Comparison of ENCODE assay signal across 36 cellular contexts in genomic region chr3:105166893-105167292, GRCh38.
A peak's percentile ranks its signal among the peaks of the same experiment; 100 is the strongest.
DNase-seq lines count a peak whose midpoint lies in the region; ATAC-seq, FAIRE-seq and TF ChIP-seq lines count a peak whose summit lies in the region.
"Had no signal": no experiment of that assay in that cellular context is flagged by ENCODE, and none has a peak within 500 bp of the region (broad histone marks: within the 10 kb centered on the region; RNA-seq: fewer than 3 reads in every experiment).

No MANE protein-coding gene starts in this region.

- H3K4me1 Mint-ChIP-seq in astrocyte (ENCODE audit: low read depth, unreplicated experiment): no peaks in the 10 kb centered on the region
- H3K4me1 Mint-ChIP-seq: B cell; natural killer cell; stimulated activated memory B cell treated with anti-CD40 and anti-IgM and Interleukin-4, amounts not matched to agents 10 μg/mL and 1 μg/mL and 100 μg/mL, for 72 hours had no signal

- TF ChIP-seq CTCF in astrocyte (IDR thresholded peaks at IDR 0.05; ENCODE audit: insufficient read depth, low read depth, low read length): no peak
- TF ChIP-seq CTCF in fibroblast of the aortic adventitia (IDR thresholded peaks at IDR 0.05; ENCODE audit: insufficient read depth, low read length): no peak
- TF ChIP-seq CTCF in hepatocyte (IDR thresholded peaks at IDR 0.05; ENCODE audit: poor library complexity): no peak

- H3K9me2 ChIP-seq in hepatocyte (replicated peaks; ENCODE audit: insufficient read depth): no peaks in the 10 kb centered on the region

- H3K27ac Mint-ChIP-seq in astrocyte (ENCODE audit: unreplicated experiment): no peak overlapping the region
- H3K27ac Mint-ChIP-seq: activated CD8-positive, alpha-beta memory T cell treated with anti-CD3 and anti-CD28 coated beads, Interleukin-2, amount 10 ng/mL, durations not matched to agents 7 days and 5 days; B cell; CD8-positive, alpha-beta T cell; H9; natural killer cell; stimulated activated memory B cell treated with anti-CD40 and anti-IgM and Interleukin-4, amounts not matched to agents 10 μg/mL and 1 μg/mL and 100 μg/mL, for 72 hours; T-helper 1 cell treated with Interleukin-12 subunit alpha and Interleukin-12 subunit beta and Interleukin-4 antibody, amounts not matched to agents 30 μg/mL and 1 μg/mL, for 36 hours had no signal

- no peak for ATAC-seq in HG03571 (IDR thresholded peaks at IDR 0.05; ENCODE audit: unreplicated experiment)
- ATAC-seq: activated CD8-positive, alpha-beta memory T cell treated with anti-CD3 and anti-CD28 coated beads, Interleukin-2, amount 10 ng/mL, durations not matched to agents 7 days and 5 days; activated T-cell treated with anti-CD3 and anti-CD28 coated beads, Interleukin-2, amount 50 U/mL, for 4 hours; CD8-positive, alpha-beta T cell; heart left ventricle; natural killer cell; Right ventricle myocardium inferior; SK-N-SH treated with all-trans-retinoic acid at 6 μM for 48 hours; stimulated activated memory B cell treated with anti-CD40 and anti-IgM and Interleukin-4, amounts not matched to agents 10 μg/mL and 1 μg/mL and 100 μg/mL, for 72 hours had no signal

- H3K36me3 ChIP-seq in astrocyte (ENCODE audit: insufficient read depth, low read length) (no peaks in the 10 kb centered on the region), hepatocyte (replicated peaks; ENCODE audit: insufficient read depth, low read depth) (no peaks in the 10 kb centered on the region)
- H3K36me3 ChIP-seq: breast epithelium, heart left ventricle had no signal

- no peaks in the 10 kb centered on the region for H3K36me3 Mint-ChIP-seq in astrocyte (ENCODE audit: low read depth, unreplicated experiment)
- H3K36me3 Mint-ChIP-seq: activated CD8-positive, alpha-beta memory T cell treated with anti-CD3 and anti-CD28 coated beads, Interleukin-2, amount 10 ng/mL, durations not matched to agents 7 days and 5 days; CD8-positive, alpha-beta T cell; natural killer cell; stimulated activated memory B cell treated with anti-CD40 and anti-IgM and Interleukin-4, amounts not matched to agents 10 μg/mL and 1 μg/mL and 100 μg/mL, for 72 hours had no signal

- H3K27me3 Mint-ChIP-seq in astrocyte (ENCODE audit: low read depth, unreplicated experiment): no peaks in the 10 kb centered on the region
- H3K27me3 Mint-ChIP-seq: activated CD8-positive, alpha-beta memory T cell treated with anti-CD3 and anti-CD28 coated beads, Interleukin-2, amount 10 ng/mL, durations not matched to agents 7 days and 5 days; B cell; stimulated activated memory B cell treated with anti-CD40 and anti-IgM and Interleukin-4, amounts not matched to agents 10 μg/mL and 1 μg/mL and 100 μg/mL, for 72 hours had no signal

- H3K27me3 ChIP-seq in astrocyte (ENCODE audit: insufficient read depth, low read length): no peaks in the 10 kb centered on the region
- H3K27me3 ChIP-seq in hepatocyte: no peaks in the 10 kb centered on the region
- H3K27me3 ChIP-seq: breast epithelium, heart left ventricle had no signal

- H3K4me3 ChIP-seq in astrocyte (ENCODE audit: insufficient read depth, low read depth, low read length) (no peak overlapping the region), fibroblast of the aortic adventitia (ENCODE audit: low read depth, low read length) (no peak overlapping the region), hepatocyte (no peak overlapping the region)
- H3K4me3 ChIP-seq: breast epithelium, heart left ventricle, lung, PC-9 had no signal

- no peak overlapping the region for H3K4me2 ChIP-seq in astrocyte (ENCODE audit: low read length)
- H3K4me2 ChIP-seq in hepatocyte: no peak overlapping the region
- H3K4me2 ChIP-seq: PC-9 had no signal

- H3K27ac ChIP-seq in astrocyte (ENCODE audit: low read depth, low read length): no peak overlapping the region
- H3K27ac ChIP-seq in hepatocyte: no peak overlapping the region
- H3K27ac ChIP-seq: breast epithelium, heart left ventricle, PC-9 had no signal

- H3K4me3 Mint-ChIP-seq in astrocyte (ENCODE audit: unreplicated experiment): no peak overlapping the region
- H3K4me3 Mint-ChIP-seq: activated CD8-positive, alpha-beta memory T cell treated with anti-CD3 and anti-CD28 coated beads, Interleukin-2, amount 10 ng/mL, durations not matched to agents 7 days and 5 days; activated T-cell treated with anti-CD3 and anti-CD28 coated beads, Interleukin-2, amount 50 U/mL, for 4 hours; B cell; CD8-positive, alpha-beta T cell; H9; natural killer cell; stimulated activated memory B cell treated with anti-CD40 and anti-IgM and Interleukin-4, amounts not matched to agents 10 μg/mL and 1 μg/mL and 100 μg/mL, for 72 hours; T-helper 1 cell treated with Interleukin-12 subunit alpha and Interleukin-12 subunit beta and Interleukin-4 antibody, amounts not matched to agents 30 μg/mL and 1 μg/mL, for 36 hours had no signal

- 61% methylated on average over 1 of the region's 1 CpG for WGBS in hepatocyte (ENCODE audit: low lambda C conversion rate, missing lambda C conversion rate)

- no peak overlapping the region for H3K9ac ChIP-seq in astrocyte (ENCODE audit: low read length)

- H2AFZ ChIP-seq in astrocyte (ENCODE audit: low read depth, low read length): no peak overlapping the region
- H2AFZ ChIP-seq in hepatocyte: no peak overlapping the region

- no peaks in the 10 kb centered on the region for H3K4me1 ChIP-seq in astrocyte (ENCODE audit: insufficient read depth, low read length)
- H3K4me1 ChIP-seq in hepatocyte (ENCODE audit: insufficient read depth): no peaks in the 10 kb centered on the region
- H3K4me1 ChIP-seq: breast epithelium, heart left ventricle had no signal

- no peaks in the 10 kb centered on the region for H3K9me3 Mint-ChIP-seq in astrocyte (ENCODE audit: unreplicated experiment)
- H3K9me3 Mint-ChIP-seq: activated T-cell treated with anti-CD3 and anti-CD28 coated beads, Interleukin-2, amount 50 U/mL, for 4 hours; CD8-positive, alpha-beta T cell; H9; stimulated activated memory B cell treated with anti-CD40 and anti-IgM and Interleukin-4, amounts not matched to agents 10 μg/mL and 1 μg/mL and 100 μg/mL, for 72 hours; T-helper 1 cell treated with Interleukin-12 subunit alpha and Interleukin-12 subunit beta and Interleukin-4 antibody, amounts not matched to agents 30 μg/mL and 1 μg/mL, for 36 hours had no signal

- no peaks in the 10 kb centered on the region for H4K20me1 ChIP-seq in astrocyte (ENCODE audit: insufficient read depth, low read length)
- H4K20me1 ChIP-seq in hepatocyte (ENCODE audit: insufficient read depth, poor library complexity, severe bottlenecking): no peaks in the 10 kb centered on the region

- H3K9me3 ChIP-seq in astrocyte (ENCODE audit: insufficient read depth, low read depth, low read length) (no peaks in the 10 kb centered on the region), hepatocyte (ENCODE audit: low read depth) (no peaks in the 10 kb centered on the region)
- H3K9me3 ChIP-seq: breast epithelium, heart left ventricle had no signal

- peak; percentile 77 for DNase-seq in EH (ENCODE audit: low read depth)
- peak; percentile 68 for DNase-seq in astrocyte (ENCODE audit: low read depth)
- DNase-seq in fibroblast of the aortic adventitia (ENCODE audit: low read depth): peak; percentile 55
- no peak for DNase-seq in NCI-H1105 treated with DMSO at 0.1 percent for 48 hours (lab: John Stamatoyannopoulos, UW)
- no peak for DNase-seq in HCEC 1CT
- no peak for DNase-seq in hepatocyte (ENCODE audit: low spot score)
- DNase-seq: activated CD4-positive, alpha-beta T cell treated with anti-CD3 and anti-CD28 coated beads, Interleukin-2, amount 50 U/mL, for 4 hours; activated CD8-positive, alpha-beta memory T cell treated with anti-CD3 and anti-CD28 coated beads, Interleukin-2, amount 10 ng/mL, durations not matched to agents 7 days and 5 days; activated T-cell treated with anti-CD3 and anti-CD28 coated beads, Interleukin-2, amount 50 U/mL, for 4 hours; CD8-positive, alpha-beta T cell; H9; heart left ventricle; Kasumi-1; kidney glomerular epithelial cell; MV-4-11; natural killer cell; NCI-H1436 treated with DMSO at 0.1 percent for 48 hours; NCI-H2081 treated with DMSO at 0.1 percent for 48 hours; NCI-H2227 treated with DMSO at 0.1 percent for 48 hours; NCI-H526; NK-92 treated with Interleukin-12 subunit alpha and Interleukin-12 subunit beta, amount 100 ng/mL, for 24 hours; PC-9; stimulated activated CD4-positive, alpha-beta T cell treated with anti-CD3 and anti-CD28 coated beads, Interleukin-15, amount 100 ng/mL, for 24 hours; substantia nigra; trophoblast cell had no signal

- no peaks in the 10 kb centered on the region for H3K79me2 ChIP-seq in astrocyte (ENCODE audit: insufficient read depth, low read length)
- no peaks in the 10 kb centered on the region for H3K79me2 ChIP-seq in hepatocyte

- no peak for FAIRE-seq in astrocyte (lab: Jason Lieb, UNC)
- FAIRE-seq: endothelial cell of umbilical vein, GM12891, TTC549 had no signal

Comparison
In these comparisons a context has a peak if more than half of its experiments do, and no peak if none do; other contexts are left out.
1. DNase-seq: peak in EH (single experiment), astrocyte (single experiment) and fibroblast of the aortic adventitia (single experiment); none in NCI-H1105 treated with DMSO at 0.1 percent for 48 hours (single experiment), HCEC 1CT (single experiment) and hepatocyte (single experiment).